12 cellular contexts compared by ENCODE assay signal in genomic region chr1:31282426-31282825, GRCh38. TPM values are rescaled to one million over a fixed set of nuclear protein-coding genes. Genes with fewer than 3 reads are reported as not detected.
"Had no signal": no experiment of that assay in that cellular context is flagged by ENCODE, and none has a peak within 500 bp of the region (broad histone marks: within the 10 kb centered on the region; RNA-seq: fewer than 3 reads in every experiment).

No MANE protein-coding gene starts in this region.

RNA-seq across cellular contexts. Expression of gene NKAIN1, which starts 42.7 kb away (rescaled TPM):
- total RNA-seq: naive thymus-derived CD8-positive, alpha-beta T cell; natural killer cell; natural killer cell treated with Interleukin-12 subunit alpha and Interleukin-12 subunit beta and Interleukin-15 and Interleukin-18, amount 100 ng/mL, for 72 hours; omental fat pad; osteoblast; pulmonary artery endothelial cell; right atrium auricular region; right cardiac atrium; right lobe of liver; skeletal muscle tissue; smooth muscle cell; spleen had no signal
- polyA plus RNA-seq: naive thymus-derived CD8-positive, alpha-beta T cell had no signal
